Comparison of ENCODE assay signal across 17 cellular contexts in genomic region chr10:97390096-97390495, GRCh38. TPM values are rescaled to one million over a fixed set of nuclear protein-coding genes. Genes with fewer than 3 reads are reported as not detected.
DNase-seq lines count a peak whose midpoint lies in the region; ATAC-seq, FAIRE-seq and TF ChIP-seq lines count a peak whose summit lies in the region.
"Had no signal": no experiment of that assay in that cellular context is flagged by ENCODE, and none has a peak within 500 bp of the region (broad histone marks: within the 10 kb centered on the region; RNA-seq: fewer than 3 reads in every experiment).

No MANE protein-coding gene starts in this region.

- H3K4me1 ChIP-seq in right lobe of liver = no peaks in the 10 kb centered on the region
- no peaks in the 10 kb centered on the region for H3K4me1 ChIP-seq in HepG2 (ENCODE audit: insufficient read depth, low read length)
- peaks cover 25 to 36% of the 10 kb centered on the region in 2 experiments for H3K4me1 ChIP-seq in neutrophil (ENCODE audit: control insufficient read depth in 1 of 2, insufficient read depth in 1 of 2, low read depth in 1 of 2, low read length in 1 of 2)
- H3K4me1 ChIP-seq: HAP-1 had no signal

- in situ Hi-C loops in HepG2 (cut with HindIII; ENCODE audit: extremely low pct_ligation_motif_present, low pct_unique_long_range_greater_than_20kb) = no loop called here

- H3K9ac ChIP-seq in HepG2 (ENCODE audit: insufficient read depth, low read depth, low read length) = no peak overlapping the region
- H3K9ac ChIP-seq: BLaER1 had no signal

- DNase-seq in right lobe of liver = no peak
- DNase-seq in HepG2 (ENCODE audit: low spot score) = no peak
- DNase-seq in memory B cell (ENCODE audit: low spot score in 2 of 2) = no peak
- DNase-seq: 8988T; AML-193; Calu3; CD4-positive, alpha-beta T cell; DMS 273 treated with DMSO at 0.1 percent for 48 hours; KG1 had no signal

- H3K9me3 Mint-ChIP-seq in memory B cell = no peaks in the 10 kb centered on the region
- H3K9me3 Mint-ChIP-seq: CD4-positive, alpha-beta T cell; IgD-negative memory B cell had no signal

- no peak overlapping the region for H3K4me3 Mint-ChIP-seq in memory B cell
- H3K4me3 Mint-ChIP-seq: CD4-positive, alpha-beta T cell; IgD-negative memory B cell had no signal

- no peaks in the 10 kb centered on the region for H3K4me1 Mint-ChIP-seq in memory B cell

- POLR2A ChIA-PET in HepG2 (lab: Yijun Ruan, JAX) = interaction anchor here (1.3 kb wide), 1 partner anchor 10 kb away, joined by 3 read pairs; no protein-coding TSS in a partner anchor

- TF ChIP-seq CTCF in right lobe of liver (IDR thresholded peaks at IDR 0.05) (no peak), HepG2 (CRISPR knock-in tag; IDR thresholded peaks at IDR 0.05) (no peak), neutrophil (IDR thresholded peaks at IDR 0.05) (peak; percentile 22)

- H4K20me1 ChIP-seq in HepG2 (ENCODE audit: insufficient read depth, low read length) = no peaks in the 10 kb centered on the region
- H4K20me1 ChIP-seq: BLaER1 had no signal

- H3K27ac ChIP-seq in right lobe of liver (no peak overlapping the region), HepG2 (ENCODE audit: extremely low read length, insufficient read depth, low read length) (no peak overlapping the region), neutrophil (peak overlapping the region; percentile 82)
- H3K27ac ChIP-seq: BLaER1 had no signal

- H3K36me3 ChIP-seq in right lobe of liver (peaks cover 0 to 40% (median 4%) of the 10 kb centered on the region in 4 donors), HepG2 (replicated peaks in 1 of 2; ENCODE audit: control insufficient read depth in 1 of 2, insufficient read depth in 2 of 2, low read length in 2 of 2) (peaks cover 27 to 59% of the 10 kb centered on the region in 2 experiments; a peak in 4 of 5 replicates), neutrophil (peaks cover 35% of the 10 kb centered on the region)

- TF ChIP-seq RAD21 in HepG2 (CRISPR knock-in tag; IDR thresholded peaks at IDR 0.05) = no peak

- no TSS peak for BruUV-seq in HepG2 (replicated peaks; lab: Mats Ljungman, UMichigan)

- H2AFZ ChIP-seq in HepG2 (ENCODE audit: low read length) = no peak overlapping the region

- peak overlapping the region; percentile 35 for H3K27ac Mint-ChIP-seq in memory B cell
- H3K27ac Mint-ChIP-seq: CD4-positive, alpha-beta T cell had no signal

- H3K9me3 ChIP-seq in right lobe of liver (no peaks in the 10 kb centered on the region), HepG2 (ENCODE audit: low read length) (no peaks in the 10 kb centered on the region), neutrophil (no peaks in the 10 kb centered on the region)
- H3K9me3 ChIP-seq: BLaER1, HAP-1 had no signal

- H3K36me3 Mint-ChIP-seq in memory B cell = peaks cover 26% of the 10 kb centered on the region

- no peaks in the 10 kb centered on the region for H3K79me2 ChIP-seq in HepG2 (ENCODE audit: insufficient read depth, low read length)

- CTCF ChIA-PET in HepG2 (lab: Yijun Ruan, JAX; ENCODE audit: low intra/inter-chr PET ratio, low total read pairs) = no interaction called here

- WGBS in right lobe of liver (ENCODE audit: insufficient coverage, low coverage, low lambda C conversion rate, missing lambda C conversion rate) = no CpG with 5 or more reads among the region's 5 CpGs
- 93% methylated on average over 4 of the region's 5 CpGs for WGBS in HepG2 (ENCODE audit: low lambda C conversion rate)

- TF ChIP-seq EP300 in HepG2 (IDR thresholded peaks at IDR 0.05; ENCODE audit: low read depth in 2 of 2, low read length in 2 of 2) (no peak), HepG2 (CRISPR knock-in tag; IDR thresholded peaks at IDR 0.05; ENCODE audit: borderline replicate concordance) (no peak)

- H3K4me2 ChIP-seq in HepG2 (ENCODE audit: low read depth, low read length) = no peak overlapping the region
- H3K4me2 ChIP-seq: BLaER1 had no signal

- ATAC-seq in right lobe of liver (peak; percentile 26 to 53 (median 42)), HepG2 (no peak; the same call in 2 of the 3 replicates), memory B cell (ENCODE audit: low read depth) (no peak), HG02610 (IDR thresholded peaks at IDR 0.05; ENCODE audit: unreplicated experiment) (no peak), GM19395 (IDR thresholded peaks at IDR 0.05; ENCODE audit: unreplicated experiment) (no peak), HG02884 (IDR thresholded peaks at IDR 0.05; ENCODE audit: unreplicated experiment) (no peak)

- H3K4me3 ChIP-seq in right lobe of liver (no peak overlapping the region), HepG2 (replicated peaks in 1 of 3; ENCODE audit: insufficient read depth in 1 of 3, low read depth in 2 of 3, low read length in 3 of 3) (no peak overlapping the region), neutrophil (ENCODE audit: low read depth in 1 of 2, low read length in 1 of 2) (no peak overlapping the region)
- H3K4me3 ChIP-seq: BLaER1, HAP-1 had no signal

- no peak for FAIRE-seq in HepG2 (lab: Jason Lieb, UNC)
- FAIRE-seq: H1 had no signal

- intact Hi-C loops in right lobe of liver (cut with DNase I) = no loop called here
- intact Hi-C loops in HepG2 (cut with micrococcal nuclease; ENCODE audit: unreplicated experiment) = no loop called here

- H3K27me3 ChIP-seq in right lobe of liver (no peaks in the 10 kb centered on the region), HepG2 (ENCODE audit: control insufficient read depth in 1 of 2, insufficient read depth in 2 of 2, low read length in 2 of 2) (no peaks in the 10 kb centered on the region), neutrophil (no peaks in the 10 kb centered on the region)
- H3K27me3 ChIP-seq: BLaER1 had no signal

- H3K27me3 Mint-ChIP-seq in memory B cell = no peaks in the 10 kb centered on the region
- H3K27me3 Mint-ChIP-seq: CD4-positive, alpha-beta T cell; IgD-negative memory B cell had no signal

- TF ChIP-seq POLR2A in right lobe of liver (IDR thresholded peaks at IDR 0.05) (no peak), HepG2 (IDR thresholded peaks at IDR 0.05; ENCODE audit: insufficient read depth in 1 of 2, low read depth in 2 of 2, low read length in 2 of 2) (no peak)

RNA-seq across cellular contexts. Expression of gene RRP12, which starts 11.0 kb away (rescaled TPM):
- total RNA-seq in right lobe of liver = 10 to 100 TPM in 3 of 6 experiments, 1 to 10 TPM in 3; 6.7 to 23.2 (median 10.2) TPM
- 30.6 and 39.4 TPM in 2 replicates for total RNA-seq in HepG2 (2016; rRNA removed; fragmentation: Illumina TruSeq; extraction: Trizol)
- total RNA-seq in HepG2 (2016; cell fraction: cytosol; rRNA removed; fragmentation: Illumina TruSeq; extraction: Trizol; ENCODE audit: low read depth) = 40.0 and 40.9 TPM in 2 replicates
- total RNA-seq in HepG2 (2016; cell fraction: insoluble cytoplasmic fraction; rRNA removed; fragmentation: Illumina TruSeq; extraction: Trizol) = 23.4 and 36.6 TPM in 2 replicates
- 11.2 and 11.4 TPM in 2 replicates for total RNA-seq in HepG2 (2016; cell fraction: membrane; rRNA removed; fragmentation: Illumina TruSeq; extraction: Trizol)
- 31.1 and 33.1 TPM in 2 replicates for total RNA-seq in HepG2 (2016; cell fraction: nucleus; rRNA removed; fragmentation: Illumina TruSeq; extraction: Trizol)
- polyA plus RNA-seq in HepG2 (2011; rRNA removed) = 13.2 and 18.6 TPM in 2 replicates
- polyA plus RNA-seq in HepG2 (2011; cell fraction: cytosol; rRNA removed) = 5.0 and 5.1 TPM in 2 replicates
- 51.4 and 59.2 TPM in 2 replicates for polyA plus RNA-seq in HepG2 (2011; cell fraction: nucleus; rRNA removed)
- polyA plus RNA-seq in HepG2 (2012) = 17.9 and 28.3 TPM in 2 replicates
- 6.7 and 7.7 TPM in 2 replicates for polyA plus RNA-seq in HepG2 (2016; cell fraction: cytosol; fragmentation: Illumina TruSeq; extraction: Trizol; ENCODE audit: low read depth)
- 20.0 and 25.7 TPM in 2 replicates for polyA plus RNA-seq in HepG2 (2016; cell fraction: insoluble cytoplasmic fraction; fragmentation: Illumina TruSeq; extraction: Trizol; ENCODE audit: low read depth)
- 4.0 and 4.5 TPM in 2 replicates for polyA plus RNA-seq in HepG2 (2016; cell fraction: membrane; fragmentation: Illumina TruSeq; extraction: Trizol; ENCODE audit: low read depth)
- 51.3 and 56.0 TPM in 2 replicates for polyA plus RNA-seq in HepG2 (2016; cell fraction: nucleus; fragmentation: Illumina TruSeq; extraction: Trizol; ENCODE audit: insufficient read depth, low read depth)
- polyA minus RNA-seq in HepG2 (2011; rRNA and poly(A)+ RNA removed; ENCODE audit: low replicate concordance) = 43.7 and 49.7 TPM in 2 replicates
- 12.0 and 15.7 TPM in 2 replicates for polyA minus RNA-seq in HepG2 (2011; cell fraction: cytosol; rRNA and poly(A)+ RNA removed)
- 22.4 and 29.6 TPM in 2 replicates for polyA minus RNA-seq in HepG2 (2011; cell fraction: nucleus; rRNA and poly(A)+ RNA removed)

RNA-seq across cellular contexts. Expression of gene PGAM1, which starts 35.9 kb away (rescaled TPM):
- total RNA-seq in right lobe of liver (100 to 1,000 TPM; 100 to 228 (median 162) TPM), HepG2 (2016; rRNA removed; fragmentation: Illumina TruSeq; extraction: Trizol) (354 and 442 TPM in 2 replicates)
- 44.3 and 47.0 TPM in 2 replicates for total RNA-seq in HepG2 (2016; cell fraction: cytosol; rRNA removed; fragmentation: Illumina TruSeq; extraction: Trizol; ENCODE audit: low read depth)
- total RNA-seq in HepG2 (2016; cell fraction: insoluble cytoplasmic fraction; rRNA removed; fragmentation: Illumina TruSeq; extraction: Trizol) = 352 and 439 TPM in 2 replicates
- total RNA-seq in HepG2 (2016; cell fraction: membrane; rRNA removed; fragmentation: Illumina TruSeq; extraction: Trizol) = 128 and 141 TPM in 2 replicates
- 126 and 144 TPM in 2 replicates for total RNA-seq in HepG2 (2016; cell fraction: nucleus; rRNA removed; fragmentation: Illumina TruSeq; extraction: Trizol)
- polyA plus RNA-seq in HepG2 (2011; rRNA removed) = 403 and 483 TPM in 2 replicates
- 471 and 548 TPM in 2 replicates for polyA plus RNA-seq in HepG2 (2011; cell fraction: cytosol; rRNA removed)
- polyA plus RNA-seq in HepG2 (2011; cell fraction: nucleus; rRNA removed) = 110 and 124 TPM in 2 replicates
- 318 and 342 TPM in 2 replicates for polyA plus RNA-seq in HepG2 (2012)
- 50.9 and 54.4 TPM in 2 replicates for polyA plus RNA-seq in HepG2 (2016; cell fraction: cytosol; fragmentation: Illumina TruSeq; extraction: Trizol; ENCODE audit: low read depth)
- 474 and 488 TPM in 2 replicates for polyA plus RNA-seq in HepG2 (2016; cell fraction: insoluble cytoplasmic fraction; fragmentation: Illumina TruSeq; extraction: Trizol; ENCODE audit: low read depth)
- polyA plus RNA-seq in HepG2 (2016; cell fraction: membrane; fragmentation: Illumina TruSeq; extraction: Trizol; ENCODE audit: low read depth) = 112 and 113 TPM in 2 replicates
- 181 and 193 TPM in 2 replicates for polyA plus RNA-seq in HepG2 (2016; cell fraction: nucleus; fragmentation: Illumina TruSeq; extraction: Trizol; ENCODE audit: insufficient read depth, low read depth)
- 592 and 624 TPM in 2 replicates for polyA minus RNA-seq in HepG2 (2011; rRNA and poly(A)+ RNA removed; ENCODE audit: low replicate concordance)
- 212 and 243 TPM in 2 replicates for polyA minus RNA-seq in HepG2 (2011; cell fraction: cytosol; rRNA and poly(A)+ RNA removed)
- polyA minus RNA-seq in HepG2 (2011; cell fraction: nucleus; rRNA and poly(A)+ RNA removed) = 56.7 and 63.2 TPM in 2 replicates

RNA-seq across cellular contexts. Expression of gene FRAT2, which starts 55.6 kb away (rescaled TPM):
- total RNA-seq in right lobe of liver = 10 to 100 TPM in 2 of 6 experiments, 1 to 10 TPM in 4; 8.3 to 11.4 (median 9.7) TPM
- total RNA-seq in HepG2 (2016; rRNA removed; fragmentation: Illumina TruSeq; extraction: Trizol) = 10.1 and 14.1 TPM in 2 replicates
- total RNA-seq in HepG2 (2016; cell fraction: cytosol; rRNA removed; fragmentation: Illumina TruSeq; extraction: Trizol; ENCODE audit: low read depth) = 2.9 and 3.3 TPM in 2 replicates
- 9.8 and 14.0 TPM in 2 replicates for total RNA-seq in HepG2 (2016; cell fraction: insoluble cytoplasmic fraction; rRNA removed; fragmentation: Illumina TruSeq; extraction: Trizol)
- 10.0 and 10.9 TPM in 2 replicates for total RNA-seq in HepG2 (2016; cell fraction: membrane; rRNA removed; fragmentation: Illumina TruSeq; extraction: Trizol)
- 8.0 and 9.6 TPM in 2 replicates for total RNA-seq in HepG2 (2016; cell fraction: nucleus; rRNA removed; fragmentation: Illumina TruSeq; extraction: Trizol)
- 6.3 and 7.2 TPM in 2 replicates for polyA plus RNA-seq in HepG2 (2011; rRNA removed)
- 6.8 and 7.1 TPM in 2 replicates for polyA plus RNA-seq in HepG2 (2011; cell fraction: cytosol; rRNA removed)
- polyA plus RNA-seq in HepG2 (2011; cell fraction: nucleus; rRNA removed) = 4.3 and 4.5 TPM in 2 replicates
- polyA plus RNA-seq in HepG2 (2012) = 7.3 TPM in 2 replicates
- 2.3 and 2.6 TPM in 2 replicates for polyA plus RNA-seq in HepG2 (2016; cell fraction: cytosol; fragmentation: Illumina TruSeq; extraction: Trizol; ENCODE audit: low read depth)
- polyA plus RNA-seq in HepG2 (2016; cell fraction: insoluble cytoplasmic fraction; fragmentation: Illumina TruSeq; extraction: Trizol; ENCODE audit: low read depth) = 10.6 and 11.0 TPM in 2 replicates
- 5.8 TPM in 2 replicates for polyA plus RNA-seq in HepG2 (2016; cell fraction: membrane; fragmentation: Illumina TruSeq; extraction: Trizol; ENCODE audit: low read depth)
- polyA plus RNA-seq in HepG2 (2016; cell fraction: nucleus; fragmentation: Illumina TruSeq; extraction: Trizol; ENCODE audit: insufficient read depth, low read depth) = 6.0 and 9.1 TPM in 2 replicates
- 7.4 and 20.0 TPM in 2 replicates for polyA minus RNA-seq in HepG2 (2011; rRNA and poly(A)+ RNA removed; ENCODE audit: low replicate concordance)
- polyA minus RNA-seq in HepG2 (2011; cell fraction: cytosol; rRNA and poly(A)+ RNA removed) = 5.0 and 6.0 TPM in 2 replicates
- 6.0 and 11.5 TPM in 2 replicates for polyA minus RNA-seq in HepG2 (2011; cell fraction: nucleus; rRNA and poly(A)+ RNA removed)

RNA-seq across cellular contexts. Expression of gene EXOSC1, which starts 55.7 kb away (rescaled TPM):
- 10 to 100 TPM in 5 of 6 experiments, 1 to 10 TPM in 1; 9.2 to 19.1 (median 11.8) TPM for total RNA-seq in right lobe of liver
- 39.9 and 47.6 TPM in 2 replicates for total RNA-seq in HepG2 (2016; rRNA removed; fragmentation: Illumina TruSeq; extraction: Trizol)
- total RNA-seq in HepG2 (2016; cell fraction: cytosol; rRNA removed; fragmentation: Illumina TruSeq; extraction: Trizol; ENCODE audit: low read depth) = 23.7 and 27.6 TPM in 2 replicates
- total RNA-seq in HepG2 (2016; cell fraction: insoluble cytoplasmic fraction; rRNA removed; fragmentation: Illumina TruSeq; extraction: Trizol) = 37.7 and 48.0 TPM in 2 replicates
- total RNA-seq in HepG2 (2016; cell fraction: membrane; rRNA removed; fragmentation: Illumina TruSeq; extraction: Trizol) = 24.0 and 25.8 TPM in 2 replicates
- 16.9 and 23.2 TPM in 2 replicates for total RNA-seq in HepG2 (2016; cell fraction: nucleus; rRNA removed; fragmentation: Illumina TruSeq; extraction: Trizol)
- polyA plus RNA-seq in HepG2 (2011; rRNA removed) = 36.3 and 38.0 TPM in 2 replicates
- 37.5 and 37.9 TPM in 2 replicates for polyA plus RNA-seq in HepG2 (2011; cell fraction: cytosol; rRNA removed)
- 14.0 and 17.7 TPM in 2 replicates for polyA plus RNA-seq in HepG2 (2011; cell fraction: nucleus; rRNA removed)
- polyA plus RNA-seq in HepG2 (2012) = 31.8 and 32.0 TPM in 2 replicates
- polyA plus RNA-seq in HepG2 (2016; cell fraction: cytosol; fragmentation: Illumina TruSeq; extraction: Trizol; ENCODE audit: low read depth) = 21.2 and 21.7 TPM in 2 replicates
- 59.8 and 61.6 TPM in 2 replicates for polyA plus RNA-seq in HepG2 (2016; cell fraction: insoluble cytoplasmic fraction; fragmentation: Illumina TruSeq; extraction: Trizol; ENCODE audit: low read depth)
- 21.5 and 23.2 TPM in 2 replicates for polyA plus RNA-seq in HepG2 (2016; cell fraction: membrane; fragmentation: Illumina TruSeq; extraction: Trizol; ENCODE audit: low read depth)
- polyA plus RNA-seq in HepG2 (2016; cell fraction: nucleus; fragmentation: Illumina TruSeq; extraction: Trizol; ENCODE audit: insufficient read depth, low read depth) = 37.6 TPM in 2 replicates
- polyA minus RNA-seq in HepG2 (2011; rRNA and poly(A)+ RNA removed; ENCODE audit: low replicate concordance) = 34.4 and 67.4 TPM in 2 replicates
- 7.6 and 7.7 TPM in 2 replicates for polyA minus RNA-seq in HepG2 (2011; cell fraction: cytosol; rRNA and poly(A)+ RNA removed)
- 10.6 and 14.4 TPM in 2 replicates for polyA minus RNA-seq in HepG2 (2011; cell fraction: nucleus; rRNA and poly(A)+ RNA removed)

RNA-seq across cellular contexts. Expression of gene ZDHHC16, which starts 55.9 kb away (rescaled TPM):
- total RNA-seq in right lobe of liver = 10 to 100 TPM; 15.8 to 27.0 (median 22.8) TPM
- total RNA-seq in HepG2 (2016; rRNA removed; fragmentation: Illumina TruSeq; extraction: Trizol) = 30.2 and 41.8 TPM in 2 replicates
- total RNA-seq in HepG2 (2016; cell fraction: cytosol; rRNA removed; fragmentation: Illumina TruSeq; extraction: Trizol; ENCODE audit: low read depth) = 84.0 and 92.7 TPM in 2 replicates
- total RNA-seq in HepG2 (2016; cell fraction: insoluble cytoplasmic fraction; rRNA removed; fragmentation: Illumina TruSeq; extraction: Trizol) = 25.9 and 43.5 TPM in 2 replicates
- 104 and 115 TPM in 2 replicates for total RNA-seq in HepG2 (2016; cell fraction: membrane; rRNA removed; fragmentation: Illumina TruSeq; extraction: Trizol)
- total RNA-seq in HepG2 (2016; cell fraction: nucleus; rRNA removed; fragmentation: Illumina TruSeq; extraction: Trizol) = 30.7 and 33.0 TPM in 2 replicates
- polyA plus RNA-seq in HepG2 (2011; rRNA removed) = 40.8 and 49.4 TPM in 2 replicates
- 50.8 and 52.5 TPM in 2 replicates for polyA plus RNA-seq in HepG2 (2011; cell fraction: cytosol; rRNA removed)
- polyA plus RNA-seq in HepG2 (2011; cell fraction: nucleus; rRNA removed) = 59.0 and 60.8 TPM in 2 replicates
- polyA plus RNA-seq in HepG2 (2012) = 15.7 and 18.2 TPM in 2 replicates
- 102 and 121 TPM in 2 replicates for polyA plus RNA-seq in HepG2 (2016; cell fraction: cytosol; fragmentation: Illumina TruSeq; extraction: Trizol; ENCODE audit: low read depth)
- 34.1 and 41.4 TPM in 2 replicates for polyA plus RNA-seq in HepG2 (2016; cell fraction: insoluble cytoplasmic fraction; fragmentation: Illumina TruSeq; extraction: Trizol; ENCODE audit: low read depth)
- polyA plus RNA-seq in HepG2 (2016; cell fraction: membrane; fragmentation: Illumina TruSeq; extraction: Trizol; ENCODE audit: low read depth) = 122 and 132 TPM in 2 replicates
- 55.7 and 56.8 TPM in 2 replicates for polyA plus RNA-seq in HepG2 (2016; cell fraction: nucleus; fragmentation: Illumina TruSeq; extraction: Trizol; ENCODE audit: insufficient read depth, low read depth)
- 142 and 286 TPM in 2 replicates for polyA minus RNA-seq in HepG2 (2011; rRNA and poly(A)+ RNA removed; ENCODE audit: low replicate concordance)
- polyA minus RNA-seq in HepG2 (2011; cell fraction: cytosol; rRNA and poly(A)+ RNA removed) = 20.4 TPM in 2 replicates
- polyA minus RNA-seq in HepG2 (2011; cell fraction: nucleus; rRNA and poly(A)+ RNA removed) = 33.9 and 35.7 TPM in 2 replicates

Comparison
In these comparisons a context has a peak if more than half of its experiments do, and no peak if none do; other contexts are left out.
1. ATAC-seq: peak in right lobe of liver (4 of 4); none in HepG2 (single experiment), memory B cell (single experiment), HG02610 (single experiment), GM19395 (single experiment) and HG02884 (single experiment).